Comparison of ENCODE assay signal across 1 cellular context in genomic region chr13:29883941-29884518, GRCh38.
TF ChIP-seq lines count a peak whose summit lies in the region.

No MANE protein-coding gene starts in this region.

TF ChIP-seq in H1, 55 proteins besides CTCF, POLR2A, EP300 and RAD21:
- TF ChIP-seq MAX (IDR thresholded peaks at IDR 0.05) (no peak), FOSL1 (IDR thresholded peaks at IDR 0.05; ENCODE audit: insufficient read depth, low read depth, low read length) (no peak), SIX5 (IDR thresholded peaks at IDR 0.05; ENCODE audit: low read depth, low read length) (no peak), HDAC2 (IDR thresholded peaks at IDR 0.05; ENCODE audit: borderline replicate concordance in 1 of 2, low read depth in 2 of 2, low read length in 2 of 2) (no peak), RNF2 (IDR thresholded peaks at IDR 0.05; ENCODE audit: borderline replicate concordance, low read depth, low read length, missing control alignments, poor library complexity, severe bottlenecking) (no peak), ATF3 (IDR thresholded peaks at IDR 0.05; ENCODE audit: insufficient read depth, low read depth, low read length) (no peak), BACH1 (IDR thresholded peaks at IDR 0.05; ENCODE audit: low read length) (no peak), GTF2F1 (IDR thresholded peaks at IDR 0.05; ENCODE audit: borderline replicate concordance, low read depth, low read length) (no peak), SP2 (IDR thresholded peaks at IDR 0.05; ENCODE audit: low read length) (no peak), ASH2L (IDR thresholded peaks at IDR 0.05; ENCODE audit: low read length) (no peak), CBX8 (IDR thresholded peaks at IDR 0.05; ENCODE audit: borderline replicate concordance, low read depth, low read length) (no peak), CHD2 (IDR thresholded peaks at IDR 0.05; ENCODE audit: low read length) (no peak), TCF12 (IDR thresholded peaks at IDR 0.05; ENCODE audit: low read depth, low read length) (no peak), HDAC6 (IDR thresholded peaks at IDR 0.05; ENCODE audit: low read depth, low read length) (no peak), CEBPB (IDR thresholded peaks at IDR 0.05; ENCODE audit: low read depth, low read length) (no peak), JUN (IDR thresholded peaks at IDR 0.05; ENCODE audit: low read depth, low read length) (no peak)
